Comparison of ENCODE assay signal across 8 cellular contexts in genomic region chr11:65225284-65226102, GRCh38. TPM values are rescaled to one million over a fixed set of nuclear protein-coding genes. Genes with fewer than 3 reads are reported as not detected.
DNase-seq lines count a peak whose midpoint lies in the region; ATAC-seq and TF ChIP-seq lines count a peak whose summit lies in the region.

No MANE protein-coding gene starts in this region.

- no peak for TF ChIP-seq POLR2A in breast epithelium (IDR thresholded peaks at IDR 0.05)

- peaks cover 43% of the 10 kb centered on the region for H3K27me3 Mint-ChIP-seq in T-helper 2 cell treated with Interferon-gamma antibody and Interleukin-4, amounts not matched to agents 5 μg/mL and 100 μg/mL, for 36 hours (ENCODE audit: low read depth)
- peaks cover 7 to 8% (median 7%) of the 10 kb centered on the region in 3 donors for H3K27me3 Mint-ChIP-seq in immature natural killer cell (ENCODE audit: low read depth in 3 of 3)

- H2AFZ ChIP-seq in ACC112 (ENCODE audit: low read length, unreplicated experiment), result peak overlapping the region; percentile 83
- H2AFZ ChIP-seq in GM23248, result peak overlapping the region; percentile 96

- WGBS in GM23248 (ENCODE audit: low coverage in 1 of 2, low lambda C conversion rate in 2 of 2, missing lambda C conversion rate in 2 of 2), 2 experiments, result 3% methylated on average over 40 to 42 of the region's 42 CpGs

- H3K4me2 ChIP-seq in GM23248 (ENCODE audit: unreplicated experiment), result peak overlapping the region; percentile 94

- H3K79me2 ChIP-seq in ACC112 (ENCODE audit: control insufficient read depth, insufficient read depth, low read length, unreplicated experiment) (no peaks in the 10 kb centered on the region), GM23248 (ENCODE audit: insufficient read depth) (no peaks in the 10 kb centered on the region)

- H3K4me1 ChIP-seq in ACC112 (ENCODE audit: control insufficient read depth, insufficient read depth, low read length, unreplicated experiment) (peaks cover 10% of the 10 kb centered on the region), GM23248 (ENCODE audit: insufficient read depth) (peaks cover 16% of the 10 kb centered on the region), breast epithelium (peaks cover 0 to 8% of the 10 kb centered on the region in 2 donors)

- no peaks in the 10 kb centered on the region for H3K9me3 Mint-ChIP-seq in T-helper 2 cell treated with Interferon-gamma antibody and Interleukin-4, amounts not matched to agents 5 μg/mL and 100 μg/mL, for 36 hours
- no peaks in the 10 kb centered on the region for H3K9me3 Mint-ChIP-seq in immature natural killer cell

- H3K4me1 Mint-ChIP-seq in T-helper 2 cell treated with Interferon-gamma antibody and Interleukin-4, amounts not matched to agents 5 μg/mL and 100 μg/mL, for 36 hours (ENCODE audit: low read depth), result peaks cover 9% of the 10 kb centered on the region
- peaks cover 0 to 7% of the 10 kb centered on the region in 2 donors for H3K4me1 Mint-ChIP-seq in immature natural killer cell

- H3K4me3 ChIP-seq in ACC112 (ENCODE audit: low read depth, low read length), result peak overlapping the region; percentile 75
- peak overlapping the region; percentile 76 for H3K4me3 ChIP-seq in GM23248
- H3K4me3 ChIP-seq in breast epithelium, result peak overlapping the region; percentile 43 to 66 (median 49)

- H3K9me2 ChIP-seq in GM23248 (ENCODE audit: insufficient read depth), result no peaks in the 10 kb centered on the region

- peak overlapping the region; percentile 82 for H3K4me3 Mint-ChIP-seq in T-helper 2 cell treated with Interferon-gamma antibody and Interleukin-4, amounts not matched to agents 5 μg/mL and 100 μg/mL, for 36 hours
- peak overlapping the region in 2 of 5 donors; percentile 21 to 40 for H3K4me3 Mint-ChIP-seq in immature natural killer cell

- peak; percentile 85 for DNase-seq in GM23248
- peak; percentile 48 for DNase-seq in T-helper 2 cell treated with Interferon-gamma antibody and Interleukin-4, amounts not matched to agents 5 μg/mL and 100 μg/mL, for 36 hours (ENCODE audit: low spot score)
- DNase-seq in breast epithelium (ENCODE audit: low spot score in 2 of 2), result peak; percentile 43 to 66
- peak in 2 of 3 donors; percentile 14 to 16 for DNase-seq in immature natural killer cell
- DNase-seq in smooth muscle cell of the brain vasculature (ENCODE audit: low read depth, low spot score), result peak; percentile 18

- ATAC-seq in GM18858 (IDR thresholded peaks at IDR 0.05; ENCODE audit: unreplicated experiment) (no peak), GM21825 (IDR thresholded peaks at IDR 0.05; ENCODE audit: unreplicated experiment) (no peak)

- intact Hi-C loops in breast epithelium (cut with DNase I; ENCODE audit: low total_unique reads), result no loop called here

- H3K27ac ChIP-seq in ACC112 (ENCODE audit: low read depth, low read length) (peak overlapping the region; percentile 36; the same call in 1 of the 2 replicates), GM23248 (peak overlapping the region; percentile 47), breast epithelium (peak overlapping the region; percentile 77 to 88)

- H3K27me3 ChIP-seq in ACC112 (ENCODE audit: insufficient read depth, low read length), result no peaks in the 10 kb centered on the region
- H3K27me3 ChIP-seq in GM23248 (replicated peaks; ENCODE audit: insufficient read depth), result no peaks in the 10 kb centered on the region
- no peaks in the 10 kb centered on the region for H3K27me3 ChIP-seq in breast epithelium

- no peaks in the 10 kb centered on the region for H3K36me3 Mint-ChIP-seq in T-helper 2 cell treated with Interferon-gamma antibody and Interleukin-4, amounts not matched to agents 5 μg/mL and 100 μg/mL, for 36 hours (ENCODE audit: low read depth)
- peaks cover 4 to 7% (median 4%) of the 10 kb centered on the region in 3 donors for H3K36me3 Mint-ChIP-seq in immature natural killer cell

- in situ Hi-C loops in GM23248 (cut with MboI), result no loop called here

- H4K20me1 ChIP-seq in GM23248 (ENCODE audit: insufficient read depth), result no peaks in the 10 kb centered on the region

- H3K9ac ChIP-seq in GM23248, result peak overlapping the region; percentile 71

- H3K9me3 ChIP-seq in GM23248 (ENCODE audit: low read depth), result no peaks in the 10 kb centered on the region
- H3K9me3 ChIP-seq in breast epithelium, result no peaks in the 10 kb centered on the region

- H3F3A ChIP-seq in GM23248 (ENCODE audit: insufficient read depth), result 0 out of 2 replicates have a peak, but pooled peaks cover 2% of the 10 kb centered on the region

- peak in 2 of 3 donors; percentile 25 to 29 for TF ChIP-seq CTCF in breast epithelium (IDR thresholded peaks at IDR 0.05)

- H3K27ac Mint-ChIP-seq in T-helper 2 cell treated with Interferon-gamma antibody and Interleukin-4, amounts not matched to agents 5 μg/mL and 100 μg/mL, for 36 hours, result no peak overlapping the region
- no peak overlapping the region for H3K27ac Mint-ChIP-seq in immature natural killer cell

- H3K36me3 ChIP-seq in ACC112 (ENCODE audit: insufficient read depth, low read length) (peaks cover 4% of the 10 kb centered on the region; the same call in 1 of the 2 replicates), GM23248 (ENCODE audit: low read depth) (no peaks in the 10 kb centered on the region), breast epithelium (no peaks in the 10 kb centered on the region)

RNA-seq across cellular contexts. Expression of gene POLA2, which starts 36.3 kb away (rescaled TPM):
- total RNA-seq in GM23248 (2014; rRNA removed; shearing (Covaris generic)), result 6.7 and 8.6 TPM in 2 replicates
- polyA plus RNA-seq in GM23248 (2016; fragmentation: Nextera tagmentation; extraction: Ambion mirVana), result 8.7 and 8.9 TPM in 2 replicates
- total RNA-seq in breast epithelium, result 10 to 100 TPM in 2 of 3 donors, 1 to 10 TPM in 1; 6.4 to 17.9 (median 13.8) TPM
- polyA plus RNA-seq in immature natural killer cell, result 10 to 100 TPM; 10.1 to 11.8 (median 11.8) TPM

RNA-seq across cellular contexts. Expression of gene CAPN1, which starts 43.8 kb away (rescaled TPM):
- total RNA-seq in GM23248 (2014; rRNA removed; shearing (Covaris generic)), result 127 and 145 TPM in 2 replicates
- polyA plus RNA-seq in GM23248 (2016; fragmentation: Nextera tagmentation; extraction: Ambion mirVana), result 106 and 110 TPM in 2 replicates
- 100 to 1,000 TPM; 112 to 167 (median 140) TPM for total RNA-seq in breast epithelium
- polyA plus RNA-seq in immature natural killer cell, result 100 to 1,000 TPM; 124 to 155 (median 148) TPM

RNA-seq across cellular contexts. Expression of gene SPDYC, which starts 55.5 kb away (rescaled TPM):
- not detected in 2 replicates for total RNA-seq in GM23248 (2014; rRNA removed; shearing (Covaris generic))
- polyA plus RNA-seq in GM23248 (2016; fragmentation: Nextera tagmentation; extraction: Ambion mirVana), result not detected in 2 replicates
- not detected for total RNA-seq in breast epithelium
- not detected for polyA plus RNA-seq in immature natural killer cell

Comparison
In these comparisons a context has a peak if more than half of its experiments do, and no peak if none do; other contexts are left out.
1. DNase-seq: peak in every context shown above with its lines; median percentile 85 in GM23248; 54 in breast epithelium; 48 in T-helper 2 cell treated with Interferon-gamma antibody and Interleukin-4, amounts not matched to agents 5 μg/mL and 100 μg/mL, for 36 hours; 18 in smooth muscle cell of the brain vasculature; 15 in immature natural killer cell.